ENCODE assay signal across 21 cellular contexts in the genomic region with DNA sequence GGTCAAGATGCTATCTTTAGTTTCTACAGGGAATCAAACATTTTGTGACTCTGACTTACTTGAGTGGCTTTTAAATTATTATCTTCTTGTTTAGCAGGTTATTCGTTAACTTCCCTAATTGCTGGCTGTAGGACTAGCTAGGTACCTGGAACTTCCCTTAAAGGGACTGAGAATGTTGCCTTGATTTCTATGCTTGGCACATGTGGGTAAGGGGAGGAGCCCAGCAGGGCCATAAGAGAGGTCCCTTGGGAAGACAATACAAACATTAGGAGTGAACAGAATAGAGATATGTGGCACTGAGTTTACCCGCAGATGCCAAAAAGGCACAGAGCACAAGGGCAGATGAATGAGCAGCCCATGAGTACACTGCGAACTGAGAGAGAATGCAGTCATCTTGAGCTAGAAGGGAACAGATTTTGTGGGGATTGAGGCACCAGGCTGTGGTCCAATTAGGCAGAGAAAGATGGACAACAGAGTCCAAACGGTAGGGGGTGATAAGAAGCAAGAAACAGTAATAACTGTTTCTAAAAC. TPM values are rescaled to one million over a fixed set of nuclear protein-coding genes. Genes with fewer than 3 reads are reported as not detected.
DNase-seq lines count a peak whose midpoint lies in the region; TF ChIP-seq lines count a peak whose summit lies in the region.
"Had no signal": no experiment of that assay in that cellular context is flagged by ENCODE, and none has a peak within 500 bp of the region (broad histone marks: within the 10 kb centered on the region; RNA-seq: fewer than 3 reads in every experiment).

No MANE protein-coding gene starts in this region.

- H3K9me3 ChIP-seq in right atrium auricular region (no peaks in the 10 kb centered on the region), subcutaneous abdominal adipose tissue (ENCODE audit: control insufficient read depth in 5 of 5, low read length in 5 of 5) (no peaks in the 10 kb centered on the region), prostate gland (no peaks in the 10 kb centered on the region)
- H3K9me3 ChIP-seq: thyroid gland had no signal

- H3K4me1 ChIP-seq in right atrium auricular region (peaks cover 0 to 89% of the 10 kb centered on the region in 2 donors), subcutaneous abdominal adipose tissue (ENCODE audit: control insufficient read depth in 5 of 5, insufficient read depth in 5 of 5, low read length in 5 of 5) (peaks cover 0 to 42% (median 23%) of the 10 kb centered on the region in 5 donors), prostate gland (replicated peaks) (no peaks in the 10 kb centered on the region)
- H3K4me1 ChIP-seq: thyroid gland had no signal

- no peak for TF ChIP-seq POLR2A in prostate gland (IDR thresholded peaks at IDR 0.05)

- WGBS in prostate gland, result 69% methylated on average over 4 of the region's 4 CpGs

- H3K27me3 ChIP-seq in right atrium auricular region (no peaks in the 10 kb centered on the region), subcutaneous abdominal adipose tissue (ENCODE audit: control insufficient read depth in 5 of 5, insufficient read depth in 4 of 5, low read length in 5 of 5) (no peaks in the 10 kb centered on the region), prostate gland (replicated peaks; ENCODE audit: insufficient read depth) (no peaks in the 10 kb centered on the region)
- H3K27me3 ChIP-seq: neural progenitor cell, thyroid gland had no signal

- DNase-seq in NCI-H1436 (lab: John Stamatoyannopoulos, UW) (peak; percentile 55), NCI-H345 treated with DMSO at 0.1 percent for 48 hours (lab: John Stamatoyannopoulos, UW; ENCODE audit: unreplicated experiment) (peak; percentile 39), right atrium auricular region (ENCODE audit: low spot score) (no peak), HK-2 (ENCODE audit: unreplicated experiment) (no peak), HT-29 (ENCODE audit: low spot score) (no peak), prostate gland (ENCODE audit: low spot score) (no peak)
- DNase-seq: activated CD4-positive, CD25-positive, alpha-beta regulatory T cell; activated naive CD8-positive, alpha-beta T cell treated with anti-CD3 and anti-CD28 coated beads, Interleukin-2, amount 50 U/mL, for 24 hours; caudate nucleus; effector memory CD8-positive, alpha-beta T cell; hippocampal formation; KBM-7; MV-4-11; NCI-H510A treated with DMSO at 0.1 percent for 48 hours; SHP77; T-helper 17 cell; thyroid gland had no signal

- H3K4me3 ChIP-seq in right atrium auricular region, result no peak overlapping the region
- H3K4me3 ChIP-seq in subcutaneous abdominal adipose tissue (ENCODE audit: low read depth in 1 of 5, low read length in 5 of 5), result no peak overlapping the region
- no peak overlapping the region for H3K4me3 ChIP-seq in prostate gland
- H3K4me3 ChIP-seq: neural progenitor cell, thyroid gland had no signal

- no peak overlapping the region for H3K9ac ChIP-seq in subcutaneous abdominal adipose tissue (ENCODE audit: low read length in 5 of 5)
- H3K9ac ChIP-seq: neural progenitor cell had no signal

- H3K36me3 ChIP-seq in right atrium auricular region (peaks cover 16% of the 10 kb centered on the region), subcutaneous abdominal adipose tissue (ENCODE audit: control insufficient read depth in 5 of 5, insufficient read depth in 5 of 5, low read length in 5 of 5) (peaks cover 0 to 5% (median 0%) of the 10 kb centered on the region in 5 donors), prostate gland (no peaks in the 10 kb centered on the region)
- H3K36me3 ChIP-seq: neural progenitor cell, thyroid gland had no signal

- no peak for TF ChIP-seq CTCF in right atrium auricular region (IDR thresholded peaks at IDR 0.05)
- no peak for TF ChIP-seq CTCF in prostate gland (IDR thresholded peaks at IDR 0.05)

- intact Hi-C loops in prostate gland (cut with DNase I), result no loop called here

- H3K27ac ChIP-seq in right atrium auricular region (peak overlapping the region; percentile 31 to 59), subcutaneous abdominal adipose tissue (ENCODE audit: low read depth, low read length) (peak overlapping the region; percentile 55), prostate gland (no peak overlapping the region)
- H3K27ac ChIP-seq: neural progenitor cell, thyroid gland had no signal

RNA-seq across cellular contexts. Expression of a gene that starts 9.8 kb away (rescaled TPM):
- total RNA-seq in right atrium auricular region (1,000 to 10,000 TPM in 1 of 2 donors, 100 to 1,000 TPM in 1; 909 to 1,365 TPM), prostate gland (10 to 100 TPM in 1 of 2 donors, 1 to 10 TPM in 1; 9.8 to 25.4 TPM)
- 0.44 TPM in 1 of 2 replicates, not detected in the other for total RNA-seq in HT-29 (2014; rRNA removed; shearing (Covaris generic))
- total RNA-seq: activated CD8-positive, alpha-beta memory T cell treated with anti-CD3 and anti-CD28 coated beads for 36 hours; activated T-helper 17 cell treated with anti-CD3 and anti-CD28 coated beads, Interleukin-2, amount 50 U/mL, for 72 hours; T-helper 17 cell had no signal

RNA-seq across cellular contexts. Expression of a gene that starts 58.4 kb away (rescaled TPM):
- 10 to 100 TPM in 1 of 2 donors, 1 to 10 TPM in 1; 9.4 to 10.3 TPM for total RNA-seq in right atrium auricular region
- 10.3 and 11.2 TPM in 2 replicates for total RNA-seq in HT-29 (2014; rRNA removed; shearing (Covaris generic))
- 10 to 100 TPM; 19.4 to 30.1 TPM for total RNA-seq in prostate gland

Comparison
In these comparisons a context has a peak if more than half of its experiments do, and no peak if none do; other contexts are left out.
1. DNase-seq: peak in NCI-H1436 (single experiment) and NCI-H345 treated with DMSO at 0.1 percent for 48 hours (single experiment); none in right atrium auricular region (single experiment), HK-2 (single experiment), HT-29 (single experiment) and prostate gland (single experiment).
2. H3K27ac ChIP-seq: peak in right atrium auricular region (2 of 2) and subcutaneous abdominal adipose tissue (single experiment); none in prostate gland (0 of 2).
3. RNA of a gene that starts 9.8 kb away (total RNA-seq): 909 to 1,365 TPM in right atrium auricular region; 9.8 to 25.4 TPM in prostate gland and 0.44 TPM in HT-29; every median in the first group is over 10 times any median in the second.